In genomic region chr14:76946753-76947077, GRCh38 we compare ENCODE assay signal across 1 cellular context.
TF ChIP-seq lines count a peak whose summit lies in the region.

No MANE protein-coding gene starts in this region.

TF ChIP-seq in GM23338, 12 proteins besides CTCF, POLR2A, EP300 and RAD21 (continued from another document):
- TF ChIP-seq, protein P1, sequence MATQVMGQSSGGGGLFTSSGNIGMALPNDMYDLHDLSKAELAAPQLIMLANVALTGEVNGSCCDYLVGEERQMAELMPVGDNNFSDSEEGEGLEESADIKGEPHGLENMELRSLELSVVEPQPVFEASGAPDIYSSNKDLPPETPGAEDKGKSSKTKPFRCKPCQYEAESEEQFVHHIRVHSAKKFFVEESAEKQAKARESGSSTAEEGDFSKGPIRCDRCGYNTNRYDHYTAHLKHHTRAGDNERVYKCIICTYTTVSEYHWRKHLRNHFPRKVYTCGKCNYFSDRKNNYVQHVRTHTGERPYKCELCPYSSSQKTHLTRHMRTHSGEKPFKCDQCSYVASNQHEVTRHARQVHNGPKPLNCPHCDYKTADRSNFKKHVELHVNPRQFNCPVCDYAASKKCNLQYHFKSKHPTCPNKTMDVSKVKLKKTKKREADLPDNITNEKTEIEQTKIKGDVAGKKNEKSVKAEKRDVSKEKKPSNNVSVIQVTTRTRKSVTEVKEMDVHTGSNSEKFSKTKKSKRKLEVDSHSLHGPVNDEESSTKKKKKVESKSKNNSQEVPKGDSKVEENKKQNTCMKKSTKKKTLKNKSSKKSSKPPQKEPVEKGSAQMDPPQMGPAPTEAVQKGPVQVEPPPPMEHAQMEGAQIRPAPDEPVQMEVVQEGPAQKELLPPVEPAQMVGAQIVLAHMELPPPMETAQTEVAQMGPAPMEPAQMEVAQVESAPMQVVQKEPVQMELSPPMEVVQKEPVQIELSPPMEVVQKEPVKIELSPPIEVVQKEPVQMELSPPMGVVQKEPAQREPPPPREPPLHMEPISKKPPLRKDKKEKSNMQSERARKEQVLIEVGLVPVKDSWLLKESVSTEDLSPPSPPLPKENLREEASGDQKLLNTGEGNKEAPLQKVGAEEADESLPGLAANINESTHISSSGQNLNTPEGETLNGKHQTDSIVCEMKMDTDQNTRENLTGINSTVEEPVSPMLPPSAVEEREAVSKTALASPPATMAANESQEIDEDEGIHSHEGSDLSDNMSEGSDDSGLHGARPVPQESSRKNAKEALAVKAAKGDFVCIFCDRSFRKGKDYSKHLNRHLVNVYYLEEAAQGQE (IDR thresholded peaks at IDR 0.05; ENCODE audit: unreplicated experiment) = no peak
